33 cellular contexts compared by ENCODE assay signal in the genomic region with DNA sequence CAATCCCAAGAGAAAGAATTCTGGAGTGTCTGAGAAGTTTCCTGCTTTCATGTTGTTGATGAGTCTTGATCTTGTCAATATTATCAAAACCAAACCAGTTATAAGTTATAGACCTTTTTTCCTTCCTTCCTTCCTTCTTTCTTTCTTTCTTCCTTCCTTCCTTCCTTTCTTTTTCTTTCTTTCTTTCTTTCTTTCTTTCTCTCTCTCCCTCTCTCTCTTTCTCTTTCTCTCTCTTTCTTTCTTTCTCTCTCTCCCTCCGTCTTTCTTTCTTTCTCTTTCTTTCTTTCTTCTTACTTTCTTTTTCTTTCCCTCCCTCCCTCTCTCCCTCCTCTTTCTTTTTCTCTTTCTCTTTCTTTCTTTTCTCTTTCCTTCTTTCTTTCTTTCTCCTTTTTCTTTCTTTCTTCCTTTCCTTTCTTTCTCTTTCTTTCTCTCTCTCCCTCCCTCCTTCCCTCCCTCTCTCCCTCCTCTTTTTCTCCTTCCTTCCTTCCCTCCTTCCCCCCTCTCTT. TPM values are rescaled to one million over a fixed set of nuclear protein-coding genes. Genes with fewer than 3 reads are reported as not detected.
"Had no signal": no experiment of that assay in that cellular context is flagged by ENCODE, and none has a peak within 500 bp of the region (broad histone marks: within the 10 kb centered on the region; RNA-seq: fewer than 3 reads in every experiment).

A gene (minus strand): TSS at position 51 of the 506 bp plus-strand sequence. CDS start 0 bp downstream, at position 51.

- H3K4me3 Mint-ChIP-seq: nephron progenitor cell; stimulated activated effector memory CD8-positive, alpha-beta T cell treated with anti-CD3 and anti-CD28 coated beads, Interleukin-12 subunit alpha, Interleukin-12 subunit beta, amount 100 ng/mL, for 72 hours had no signal

- H3K4me1 ChIP-seq: colonic mucosa, esophagus squamous epithelium, heart right ventricle, psoas muscle, sigmoid colon, tibial nerve, upper lobe of left lung had no signal

- H3K9me3 ChIP-seq: colonic mucosa, esophagus squamous epithelium, heart right ventricle, left lung, ovary, psoas muscle, sigmoid colon, thoracic aorta, tibial nerve, upper lobe of left lung had no signal

- ATAC-seq: heart right ventricle; left cardiac atrium; left lung; naive thymus-derived CD8-positive, alpha-beta T cell; psoas muscle; right cardiac atrium; stimulated activated effector memory CD8-positive, alpha-beta T cell treated with anti-CD3 and anti-CD28 coated beads, Interleukin-12 subunit alpha, Interleukin-12 subunit beta, amount 100 ng/mL, for 72 hours had no signal

- H3K4me1 Mint-ChIP-seq: nephron progenitor cell; stimulated activated effector memory CD8-positive, alpha-beta T cell treated with anti-CD3 and anti-CD28 coated beads, Interleukin-12 subunit alpha, Interleukin-12 subunit beta, amount 100 ng/mL, for 72 hours had no signal

- H3K36me3 ChIP-seq: colonic mucosa, esophagus squamous epithelium, heart right ventricle, left lung, ovary, sigmoid colon, thoracic aorta, tibial nerve, upper lobe of left lung had no signal

- DNase-seq: colonic mucosa; dermis blood vessel endothelial cell; effector memory CD4-positive, alpha-beta T cell; erythroblast; esophagus squamous epithelium; foreskin melanocyte; glutamatergic neuron; heart right ventricle; hippocampal formation; left cardiac atrium; left lung; mesenchymal stem cell; naive thymus-derived CD8-positive, alpha-beta T cell; nephron progenitor cell; nucleus accumbens; ovary; posterior cingulate gyrus; psoas muscle; right cardiac atrium; sigmoid colon; stimulated activated CD4-positive, alpha-beta T cell treated with anti-CD3 and anti-CD28 coated beads, Interleukin-2, amount 100 ng/mL, for 24 hours; stimulated activated CD4-positive, alpha-beta T cell treated with anti-CD3 and anti-CD28 coated beads, Interleukin-4, amount 100 ng/mL, for 24 hours; stimulated activated naive CD4-positive, alpha-beta T cell treated with Interleukin-2 at 50 U/mL for 16 hours; upper lobe of left lung had no signal

- H3K9me3 Mint-ChIP-seq: naive thymus-derived CD8-positive, alpha-beta T cell; stimulated activated effector memory CD8-positive, alpha-beta T cell treated with anti-CD3 and anti-CD28 coated beads, Interleukin-12 subunit alpha, Interleukin-12 subunit beta, amount 100 ng/mL, for 72 hours had no signal

- H3K27ac ChIP-seq: colonic mucosa, esophagus squamous epithelium, heart right ventricle, left lung, ovary, psoas muscle, sigmoid colon, thoracic aorta, tibial nerve, upper lobe of left lung had no signal

- H3K36me3 Mint-ChIP-seq: naive thymus-derived CD8-positive, alpha-beta T cell; stimulated activated effector memory CD8-positive, alpha-beta T cell treated with anti-CD3 and anti-CD28 coated beads, Interleukin-12 subunit alpha, Interleukin-12 subunit beta, amount 100 ng/mL, for 72 hours had no signal

- H3K27me3 ChIP-seq: colonic mucosa, ovary, tibial nerve, upper lobe of left lung had no signal

- H3K27ac Mint-ChIP-seq: nephron progenitor cell; stimulated activated effector memory CD8-positive, alpha-beta T cell treated with anti-CD3 and anti-CD28 coated beads, Interleukin-12 subunit alpha, Interleukin-12 subunit beta, amount 100 ng/mL, for 72 hours had no signal

- H3K4me3 ChIP-seq: colonic mucosa, esophagus squamous epithelium, heart right ventricle, left lung, ovary, psoas muscle, sigmoid colon, thoracic aorta, tibial nerve, upper lobe of left lung had no signal

RNA-seq across cellular contexts. Expression of the gene that starts here (rescaled TPM):
- total RNA-seq: colonic mucosa; dermis blood vessel endothelial cell; esophagus squamous epithelium; heart right ventricle; kidney epithelial cell; left cardiac atrium; left lung; lower leg skin; lung microvascular endothelial cell; myocyte; naive thymus-derived CD8-positive, alpha-beta T cell; ovary; psoas muscle; renal cortical epithelial cell; right cardiac atrium; sigmoid colon; skeletal muscle tissue; thoracic aorta; tibial nerve; upper lobe of left lung had no signal
